Comparison of ENCODE assay signal across 34 cellular contexts in genomic region chr18:47797126-47797525, GRCh38.
"Had no signal": no experiment of that assay in that cellular context is flagged by ENCODE, and none has a peak within 500 bp of the region (broad histone marks: within the 10 kb centered on the region; RNA-seq: fewer than 3 reads in every experiment).

No MANE protein-coding gene starts in this region.

- H3K36me3 ChIP-seq: MG63 had no signal

- H3K27me3 ChIP-seq: MG63 had no signal

- DNase-seq: Karpas-422, Kasumi-1, MG63, MM.1S, MV-4-11, NCI-H1048, NCI-H1092, NCI-H1092 treated with DMSO at 0.1 percent for 48 hours, NCI-H1105, NCI-H1105 treated with DMSO at 0.1 percent for 48 hours, NCI-H1417, NCI-H1417 treated with DMSO at 0.1 percent for 48 hours, NCI-H1436, NCI-H1436 treated with DMSO at 0.1 percent for 48 hours, NCI-H146, NCI-H1694, NCI-H1694 treated with DMSO at 0.1 percent for 48 hours, NCI-H187, NCI-H187 treated with DMSO at 0.1 percent for 48 hours, NCI-H1930, NCI-H2029, NCI-H2029 treated with DMSO at 0.1 percent for 48 hours, NCI-H2081, NCI-H2081 treated with DMSO at 0.1 percent for 48 hours, NCI-H2107, NCI-H2171, NCI-H2171 treated with DMSO at 0.1 percent for 48 hours, NCI-H2227 treated with DMSO at 0.1 percent for 48 hours, NCI-H226, NCI-H345, NCI-H446, NCI-H446 treated with DMSO at 0.1 percent for 48 hours, NCI-H510A, NCI-H510A treated with DMSO at 0.1 percent for 48 hours had no signal

- H3K4me3 ChIP-seq: MG63 had no signal

- H3K9me3 ChIP-seq: MG63 had no signal
